ENCODE assay signal across 19 cellular contexts in the genomic region with DNA sequence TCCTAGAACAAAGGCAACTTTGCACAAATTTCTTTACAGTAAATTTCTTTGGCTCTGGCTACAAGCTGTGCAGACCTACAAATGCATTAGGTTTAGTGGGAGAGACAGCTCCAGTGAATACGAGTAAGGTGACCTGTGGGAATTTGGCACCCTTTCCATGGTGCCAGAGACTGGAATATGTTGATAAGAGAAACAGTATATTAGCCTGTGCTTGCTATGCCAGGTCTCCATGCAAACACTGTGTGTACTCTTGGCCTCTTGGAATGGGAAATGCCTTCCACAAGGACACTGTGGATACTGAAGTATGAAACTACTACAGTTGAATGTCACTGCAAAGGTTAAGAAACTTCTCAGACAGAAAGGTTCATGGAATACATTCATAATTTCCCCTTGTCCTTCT.
DNase-seq lines count a peak whose midpoint lies in the region; ATAC-seq and TF ChIP-seq lines count a peak whose summit lies in the region.
"Had no signal": no experiment of that assay in that cellular context is flagged by ENCODE, and none has a peak within 500 bp of the region (broad histone marks: within the 10 kb centered on the region; RNA-seq: fewer than 3 reads in every experiment).

No MANE protein-coding gene starts in this region.

- no peaks in the 10 kb centered on the region for H3K79me2 ChIP-seq in DND-41 (ENCODE audit: insufficient read depth, low read length)

- TF ChIP-seq CTCF in DND-41 (IDR thresholded peaks at IDR 0.05; ENCODE audit: borderline replicate concordance, extremely low read depth, low read length, poor library complexity, severe bottlenecking) (no peak), esophagus muscularis mucosa (IDR thresholded peaks at IDR 0.05) (no peak)

- H2AFZ ChIP-seq in DND-41 (ENCODE audit: low read depth, low read length), result peak overlapping the region; percentile 0; the same call in 1 of the 2 replicates

- H3K9me3 ChIP-seq in right cardiac atrium (ENCODE audit: control insufficient read depth, low read length) (peaks cover 2% of the 10 kb centered on the region), DND-41 (ENCODE audit: insufficient read depth, low read length, severe bottlenecking) (peaks cover 3% of the 10 kb centered on the region), esophagus muscularis mucosa (no peaks in the 10 kb centered on the region)
- H3K9me3 ChIP-seq: A549, BE2C had no signal

- no peak for TF ChIP-seq EP300 in esophagus muscularis mucosa (IDR thresholded peaks at IDR 0.05)

- no peak overlapping the region for H3K9ac ChIP-seq in DND-41 (ENCODE audit: low read depth, low read length)
- H3K9ac ChIP-seq: BLaER1 treated with 17β-estradiol and CSF1 and Interleukin-3, amounts not matched to agents 10 nM and 100 nM had no signal

- intact Hi-C loops in Right ventricle myocardium superior (cut with DNase I) (no loop called here), right cardiac atrium (cut with DNase I) (no loop called here), esophagus muscularis mucosa (cut with DNase I) (no loop called here)

- no peaks in the 10 kb centered on the region for H3K36me3 ChIP-seq in DND-41 (ENCODE audit: insufficient read depth, low read length)
- no peaks in the 10 kb centered on the region for H3K36me3 ChIP-seq in esophagus muscularis mucosa
- H3K36me3 ChIP-seq: BE2C; BLaER1 treated with 17β-estradiol and CSF1 and Interleukin-3, amounts not matched to agents 10 nM and 100 nM had no signal

- H3K4me3 ChIP-seq in right cardiac atrium (ENCODE audit: low read length) (no peak overlapping the region), DND-41 (ENCODE audit: low read depth in 1 of 2, low read length in 2 of 2) (no peak overlapping the region), esophagus muscularis mucosa (no peak overlapping the region)
- H3K4me3 ChIP-seq: A549; BLaER1 treated with 17β-estradiol and CSF1 and Interleukin-3, amounts not matched to agents 10 nM and 100 nM had no signal

- ATAC-seq in Right ventricle myocardium superior (ENCODE audit: poor library complexity) (peak; percentile 80), right cardiac atrium (no peak), DND-41 (ENCODE audit: insufficient read depth, low read depth) (no peak), HG02981 (IDR thresholded peaks at IDR 0.05; ENCODE audit: unreplicated experiment) (no peak)
- ATAC-seq: A549 had no signal

- TF ChIP-seq POLR2A in esophagus muscularis mucosa (IDR thresholded peaks at IDR 0.05; ENCODE audit: low read depth), result no peak

- no peak overlapping the region for H3K27ac ChIP-seq in right cardiac atrium (ENCODE audit: low read length)
- no peak overlapping the region for H3K27ac ChIP-seq in DND-41 (ENCODE audit: low read length)
- no peak overlapping the region for H3K27ac ChIP-seq in esophagus muscularis mucosa (replicated peaks in 1 of 4)
- H3K27ac ChIP-seq: A549; BLaER1 treated with 17β-estradiol and CSF1 and Interleukin-3, amounts not matched to agents 10 nM and 100 nM had no signal

- no peak overlapping the region for H3K4me2 ChIP-seq in DND-41 (ENCODE audit: insufficient read depth, low read length)
- H3K4me2 ChIP-seq: A549; BLaER1 treated with 17β-estradiol and CSF1 and Interleukin-3, amounts not matched to agents 10 nM and 100 nM had no signal

- DNase-seq in Right ventricle myocardium superior (no peak), right cardiac atrium (no peak), DND-41 (no peak), esophagus muscularis mucosa (ENCODE audit: extremely low spot score) (peak; percentile 45), activated gamma-delta T cell treated with Interleukin-2 at 50 U/mL for 16 hours (no peak)
- DNase-seq: 8988T; ACHN; AML-193; BE2C; CD4-positive, alpha-beta T cell; CD8-positive, alpha-beta memory T cell; DMS 273 treated with DMSO at 0.1 percent for 48 hours; DMS53; DMS79 treated with DMSO at 0.1 percent for 48 hours; H7; HCEC 1CT had no signal

- 29% methylated on average over 1 of the region's 1 CpG for WGBS in right cardiac atrium
- WGBS in esophagus muscularis mucosa, result 57% methylated on average over 1 of the region's 1 CpG

- no peaks in the 10 kb centered on the region for H3K4me1 ChIP-seq in right cardiac atrium (ENCODE audit: control insufficient read depth, insufficient read depth, low read length)
- no peaks in the 10 kb centered on the region for H3K4me1 ChIP-seq in DND-41 (ENCODE audit: insufficient read depth, low read length)
- H3K4me1 ChIP-seq in esophagus muscularis mucosa, result no peaks in the 10 kb centered on the region
- H3K4me1 ChIP-seq: A549, BE2C had no signal

- H3K27me3 ChIP-seq in right cardiac atrium (ENCODE audit: control insufficient read depth, insufficient read depth), result no peaks in the 10 kb centered on the region
- H3K27me3 ChIP-seq in DND-41 (ENCODE audit: insufficient read depth, low read length, poor library complexity), result no peaks in the 10 kb centered on the region
- H3K27me3 ChIP-seq in esophagus muscularis mucosa, result no peaks in the 10 kb centered on the region
- H3K27me3 ChIP-seq: BE2C; BLaER1 treated with 17β-estradiol and CSF1 and Interleukin-3, amounts not matched to agents 10 nM and 100 nM had no signal

- no peaks in the 10 kb centered on the region for H4K20me1 ChIP-seq in DND-41 (ENCODE audit: insufficient read depth, low read length)
- H4K20me1 ChIP-seq: BLaER1 treated with 17β-estradiol and CSF1 and Interleukin-3, amounts not matched to agents 10 nM and 100 nM had no signal
